ENCODE assay signal across 8 cellular contexts in the genomic region with DNA sequence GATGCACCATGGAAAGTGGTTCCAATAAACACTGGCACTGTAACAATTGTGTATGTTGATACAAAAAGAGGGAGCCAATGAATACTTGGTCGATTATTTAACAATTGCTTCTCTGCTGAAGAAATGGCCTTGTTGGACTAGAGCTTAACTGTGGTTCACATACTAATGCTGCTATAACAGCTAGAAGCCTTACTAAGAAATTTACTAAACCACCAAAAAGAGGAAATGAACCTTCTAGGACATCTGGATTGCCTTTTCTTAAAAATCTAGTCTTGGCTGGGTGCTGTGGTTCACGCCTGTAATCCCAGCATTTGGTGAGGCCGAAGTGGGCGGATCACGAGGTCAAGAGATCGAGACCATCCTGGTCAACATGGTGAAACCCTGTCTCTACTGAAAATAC. TPM values are rescaled to one million over a fixed set of nuclear protein-coding genes. Genes with fewer than 3 reads are reported as not detected.
A peak's percentile ranks its signal among the peaks of the same experiment; 100 is the strongest.
DNase-seq lines count a peak whose midpoint lies in the region; ATAC-seq, FAIRE-seq and TF ChIP-seq lines count a peak whose summit lies in the region.
"Not testable (repeated sequence)": the region's sequence is repeated elsewhere in the genome, so short reads cannot be mapped to it uniquely, and the experiment has no call there.

No MANE protein-coding gene starts in this region.

- H3K79me2 ChIP-seq in K562 (ENCODE audit: control insufficient read depth, insufficient read depth, low read length), result not testable (repeated sequence)

- H3K4me1 ChIP-seq in K562 (replicated peaks in 1 of 2; ENCODE audit: control insufficient read depth in 2 of 2, insufficient read depth in 2 of 2, low read length in 2 of 2), result not testable (repeated sequence)

- not testable (repeated sequence) for H4K20me1 ChIP-seq in K562 (replicated peaks; ENCODE audit: control insufficient read depth, insufficient read depth, low read length)

- not testable (repeated sequence) for FAIRE-seq in K562 (lab: Jason Lieb, UNC)

- in situ Hi-C loops in K562 (cut with MboI), result not testable (repeated sequence)

- not testable (repeated sequence) for TF ChIP-seq CTCF in K562 (IDR thresholded peaks at IDR 0.05 in 2 of 3, conservative IDR thresholded peaks at IDR 0.05 in 1 of 3; ENCODE audit: insufficient read depth in 2 of 3, low read depth in 1 of 3, low read length in 3 of 3)

- H3K9me1 ChIP-seq in K562 (ENCODE audit: control insufficient read depth, insufficient read depth, low read length), result not testable (repeated sequence)

- not testable (repeated sequence) for H3K4me3 ChIP-seq in K562

- intact Hi-C loops in K562 (cut with micrococcal nuclease); sciatic nerve (cut with DNase I): not testable (repeated sequence)

- WGBS in K562 (ENCODE audit: insufficient coverage, low coverage, missing lambda C conversion rate), result no CpG with 5 or more reads among the region's 6 CpGs

- POLR2A ChIA-PET in K562 (lab: Yijun Ruan, JAX), result not testable (repeated sequence)

- not testable (repeated sequence) for H2AFZ ChIP-seq in K562 (ENCODE audit: low read depth, low read length)

- H3K4me2 ChIP-seq in K562 (ENCODE audit: insufficient read depth, low read length), result not testable (repeated sequence)

- not testable (repeated sequence) for H3K36me3 ChIP-seq in K562 (ENCODE audit: control insufficient read depth, insufficient read depth, low read length)

- not testable (repeated sequence) for H3K27me3 ChIP-seq in K562 (ENCODE audit: control insufficient read depth in 2 of 2, insufficient read depth in 2 of 2, low read length in 2 of 2)

- CTCF ChIA-PET in K562 (lab: Yijun Ruan, JAX; ENCODE audit: low intra/inter-chr PET ratio), result not testable (repeated sequence)

- BruUV-seq in K562 (replicated peaks; lab: Mats Ljungman, UMichigan), result not testable (repeated sequence)

- TF ChIP-seq POLR2A in K562 (conservative IDR thresholded peaks at IDR 0.05), result not testable (repeated sequence)

- not testable (repeated sequence) for H3K27ac ChIP-seq in K562 (ENCODE audit: extremely low read depth, low read depth, low read length)

- TF ChIP-seq EP300 in K562 (IDR thresholded peaks at IDR 0.05; ENCODE audit: low read length), result not testable (repeated sequence)

- ATAC-seq in GM18511 (IDR thresholded peaks at IDR 0.05; ENCODE audit: unreplicated experiment) (peak; percentile 91), GM19324 (IDR thresholded peaks at IDR 0.05; ENCODE audit: low FRiP score, unreplicated experiment) (peak; percentile 43), GM21423 (IDR thresholded peaks at IDR 0.05; ENCODE audit: unreplicated experiment) (peak; percentile 87), HG02623 (IDR thresholded peaks at IDR 0.05; ENCODE audit: unreplicated experiment) (peak; percentile 87), HG02981 (IDR thresholded peaks at IDR 0.05; ENCODE audit: unreplicated experiment) (peak; percentile 97), HG03354 (IDR thresholded peaks at IDR 0.05; ENCODE audit: poor library complexity, severe bottlenecking, unreplicated experiment) (peak; percentile 78), K562 (peak; percentile 20; the same call in 1 of the 3 replicates), sciatic nerve (peak; percentile 62)

- not testable (repeated sequence) for DNase-seq in K562 (ENCODE audit: extremely low read depth in 1 of 4, low spot score in 3 of 4); sciatic nerve (ENCODE audit: low spot score)

- not testable (repeated sequence) for H3K9me3 ChIP-seq in K562 (replicated peaks; ENCODE audit: control insufficient read depth, insufficient read depth, low read depth, low read length)

- H3K9ac ChIP-seq in K562 (ENCODE audit: insufficient read depth in 1 of 2, low read depth in 2 of 2, low read length in 2 of 2), result not testable (repeated sequence)

- not testable (repeated sequence) for TF ChIP-seq RAD21 in K562 (CRISPR knock-in tag; conservative IDR thresholded peaks at IDR 0.05 in 1 of 2, IDR thresholded peaks at IDR 0.05 in 1 of 2)

RNA-seq across cellular contexts. Expression of a gene that starts 42.0 kb away (rescaled TPM):
- total RNA-seq in K562 (2011; cell fraction: chromatin; rRNA removed; ENCODE audit: low replicate concordance), result 49.2 and 146 TPM in 2 replicates
- total RNA-seq in K562 (2011; cell fraction: nucleolus; rRNA removed), result 35.5 and 36.3 TPM in 2 replicates
- 69.7 and 140 TPM in 2 replicates for total RNA-seq in K562 (2011; cell fraction: nucleoplasm; rRNA removed)
- total RNA-seq in K562 (2014; rRNA removed) (55.6 and 67.3 TPM in 2 replicates), K562 (2014; rRNA removed; fragmentation: Illumina TruSeq; extraction: Trizol) (107 and 117 TPM in 2 replicates), K562 (2015; rRNA removed; fragmentation: Illumina TruSeq; extraction: Trizol) (107 and 108 TPM in 2 replicates), K562 (2021) (54.9 and 59.6 TPM in 2 replicates), sciatic nerve (29.9 TPM)
- polyA plus RNA-seq in K562 (2011; rRNA removed) (56.7 and 81.6 TPM in 2 replicates), K562 (2014; fragmentation: Illumina TruSeq; extraction: Trizol) (74.5 and 87.7 TPM in 2 replicates), K562 (2014; fragmentation: Nextera tagmentation; extraction: Ambion mirVana) (100 to 1,000 TPM in 1 of 2 experiments, 10 to 100 TPM in 1; 91.7 to 106 TPM), K562 (2014; rRNA removed) (65.2 and 71.3 TPM in 2 replicates)
- 23.3 and 29.0 TPM in 2 replicates for polyA plus RNA-seq in K562 (2011; cell fraction: cytosol; rRNA removed)
- 36.3 and 36.8 TPM in 2 replicates for polyA plus RNA-seq in K562 (2011; cell fraction: nucleus; rRNA removed)
- polyA plus RNA-seq in K562 (2012), result 33.6 and 50.9 TPM in 2 replicates
- 64.3 and 65.9 TPM in 2 replicates for polyA minus RNA-seq in K562 (2011; rRNA and poly(A)+ RNA removed)
- 14.9 and 23.0 TPM in 2 replicates for polyA minus RNA-seq in K562 (2011; cell fraction: cytosol; rRNA and poly(A)+ RNA removed)
- 36.6 and 60.4 TPM in 2 replicates for polyA minus RNA-seq in K562 (2011; cell fraction: nucleus; rRNA and poly(A)+ RNA removed)

Comparison
In these comparisons a context has a peak if more than half of its experiments do, and no peak if none do; other contexts are left out.
1. ATAC-seq: peak in every context shown above with its lines; median percentile 97 in HG02981; 91 in GM18511; 87 in GM21423; 87 in HG02623; 78 in HG03354; 62 in sciatic nerve; 43 in GM19324; 20 in K562.